1 cellular context compared by ENCODE assay signal in the genomic region with DNA sequence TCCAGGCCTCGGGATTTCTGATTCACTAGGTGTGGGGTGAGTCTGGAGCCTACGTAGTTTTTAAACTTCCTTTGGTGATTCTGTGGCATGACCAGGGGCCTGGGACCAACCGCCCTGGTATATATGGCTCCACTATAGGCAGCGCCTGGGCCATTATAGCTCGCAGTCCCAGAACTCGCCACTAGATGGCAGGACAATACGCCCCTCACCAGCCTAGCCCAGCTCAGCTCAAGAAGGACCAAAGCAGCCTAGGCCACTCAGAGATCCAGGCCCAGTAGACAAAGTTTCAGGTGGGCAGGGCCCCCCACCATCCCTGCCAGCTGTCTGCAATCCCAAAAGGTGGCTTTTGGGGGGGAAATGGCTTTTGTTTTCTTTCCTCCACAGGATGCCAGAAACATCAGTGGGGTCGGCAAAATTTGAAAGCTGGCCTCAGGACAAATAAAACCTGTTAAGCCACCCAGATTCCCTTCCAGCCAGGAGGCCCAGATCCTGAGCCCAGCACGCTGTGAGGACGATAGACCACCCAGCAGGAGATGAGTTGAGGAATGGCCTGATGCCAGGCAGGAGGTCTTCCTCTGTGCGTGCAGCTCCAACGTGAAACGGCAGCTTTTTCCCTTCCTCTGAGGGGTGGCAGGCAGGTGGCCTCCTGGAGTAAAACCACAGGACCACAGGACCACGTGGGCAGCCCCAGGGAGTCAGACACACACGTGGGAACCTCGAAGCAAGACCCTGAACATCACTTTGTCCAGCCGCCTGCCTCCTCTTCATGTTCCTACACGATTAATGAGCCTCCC.
TF ChIP-seq lines count a peak whose summit lies in the region.

No MANE protein-coding gene starts in this region.

TF ChIP-seq in H1, 55 proteins besides CTCF, POLR2A, EP300 and RAD21 (continued from another document):
- TF ChIP-seq, protein P1, sequence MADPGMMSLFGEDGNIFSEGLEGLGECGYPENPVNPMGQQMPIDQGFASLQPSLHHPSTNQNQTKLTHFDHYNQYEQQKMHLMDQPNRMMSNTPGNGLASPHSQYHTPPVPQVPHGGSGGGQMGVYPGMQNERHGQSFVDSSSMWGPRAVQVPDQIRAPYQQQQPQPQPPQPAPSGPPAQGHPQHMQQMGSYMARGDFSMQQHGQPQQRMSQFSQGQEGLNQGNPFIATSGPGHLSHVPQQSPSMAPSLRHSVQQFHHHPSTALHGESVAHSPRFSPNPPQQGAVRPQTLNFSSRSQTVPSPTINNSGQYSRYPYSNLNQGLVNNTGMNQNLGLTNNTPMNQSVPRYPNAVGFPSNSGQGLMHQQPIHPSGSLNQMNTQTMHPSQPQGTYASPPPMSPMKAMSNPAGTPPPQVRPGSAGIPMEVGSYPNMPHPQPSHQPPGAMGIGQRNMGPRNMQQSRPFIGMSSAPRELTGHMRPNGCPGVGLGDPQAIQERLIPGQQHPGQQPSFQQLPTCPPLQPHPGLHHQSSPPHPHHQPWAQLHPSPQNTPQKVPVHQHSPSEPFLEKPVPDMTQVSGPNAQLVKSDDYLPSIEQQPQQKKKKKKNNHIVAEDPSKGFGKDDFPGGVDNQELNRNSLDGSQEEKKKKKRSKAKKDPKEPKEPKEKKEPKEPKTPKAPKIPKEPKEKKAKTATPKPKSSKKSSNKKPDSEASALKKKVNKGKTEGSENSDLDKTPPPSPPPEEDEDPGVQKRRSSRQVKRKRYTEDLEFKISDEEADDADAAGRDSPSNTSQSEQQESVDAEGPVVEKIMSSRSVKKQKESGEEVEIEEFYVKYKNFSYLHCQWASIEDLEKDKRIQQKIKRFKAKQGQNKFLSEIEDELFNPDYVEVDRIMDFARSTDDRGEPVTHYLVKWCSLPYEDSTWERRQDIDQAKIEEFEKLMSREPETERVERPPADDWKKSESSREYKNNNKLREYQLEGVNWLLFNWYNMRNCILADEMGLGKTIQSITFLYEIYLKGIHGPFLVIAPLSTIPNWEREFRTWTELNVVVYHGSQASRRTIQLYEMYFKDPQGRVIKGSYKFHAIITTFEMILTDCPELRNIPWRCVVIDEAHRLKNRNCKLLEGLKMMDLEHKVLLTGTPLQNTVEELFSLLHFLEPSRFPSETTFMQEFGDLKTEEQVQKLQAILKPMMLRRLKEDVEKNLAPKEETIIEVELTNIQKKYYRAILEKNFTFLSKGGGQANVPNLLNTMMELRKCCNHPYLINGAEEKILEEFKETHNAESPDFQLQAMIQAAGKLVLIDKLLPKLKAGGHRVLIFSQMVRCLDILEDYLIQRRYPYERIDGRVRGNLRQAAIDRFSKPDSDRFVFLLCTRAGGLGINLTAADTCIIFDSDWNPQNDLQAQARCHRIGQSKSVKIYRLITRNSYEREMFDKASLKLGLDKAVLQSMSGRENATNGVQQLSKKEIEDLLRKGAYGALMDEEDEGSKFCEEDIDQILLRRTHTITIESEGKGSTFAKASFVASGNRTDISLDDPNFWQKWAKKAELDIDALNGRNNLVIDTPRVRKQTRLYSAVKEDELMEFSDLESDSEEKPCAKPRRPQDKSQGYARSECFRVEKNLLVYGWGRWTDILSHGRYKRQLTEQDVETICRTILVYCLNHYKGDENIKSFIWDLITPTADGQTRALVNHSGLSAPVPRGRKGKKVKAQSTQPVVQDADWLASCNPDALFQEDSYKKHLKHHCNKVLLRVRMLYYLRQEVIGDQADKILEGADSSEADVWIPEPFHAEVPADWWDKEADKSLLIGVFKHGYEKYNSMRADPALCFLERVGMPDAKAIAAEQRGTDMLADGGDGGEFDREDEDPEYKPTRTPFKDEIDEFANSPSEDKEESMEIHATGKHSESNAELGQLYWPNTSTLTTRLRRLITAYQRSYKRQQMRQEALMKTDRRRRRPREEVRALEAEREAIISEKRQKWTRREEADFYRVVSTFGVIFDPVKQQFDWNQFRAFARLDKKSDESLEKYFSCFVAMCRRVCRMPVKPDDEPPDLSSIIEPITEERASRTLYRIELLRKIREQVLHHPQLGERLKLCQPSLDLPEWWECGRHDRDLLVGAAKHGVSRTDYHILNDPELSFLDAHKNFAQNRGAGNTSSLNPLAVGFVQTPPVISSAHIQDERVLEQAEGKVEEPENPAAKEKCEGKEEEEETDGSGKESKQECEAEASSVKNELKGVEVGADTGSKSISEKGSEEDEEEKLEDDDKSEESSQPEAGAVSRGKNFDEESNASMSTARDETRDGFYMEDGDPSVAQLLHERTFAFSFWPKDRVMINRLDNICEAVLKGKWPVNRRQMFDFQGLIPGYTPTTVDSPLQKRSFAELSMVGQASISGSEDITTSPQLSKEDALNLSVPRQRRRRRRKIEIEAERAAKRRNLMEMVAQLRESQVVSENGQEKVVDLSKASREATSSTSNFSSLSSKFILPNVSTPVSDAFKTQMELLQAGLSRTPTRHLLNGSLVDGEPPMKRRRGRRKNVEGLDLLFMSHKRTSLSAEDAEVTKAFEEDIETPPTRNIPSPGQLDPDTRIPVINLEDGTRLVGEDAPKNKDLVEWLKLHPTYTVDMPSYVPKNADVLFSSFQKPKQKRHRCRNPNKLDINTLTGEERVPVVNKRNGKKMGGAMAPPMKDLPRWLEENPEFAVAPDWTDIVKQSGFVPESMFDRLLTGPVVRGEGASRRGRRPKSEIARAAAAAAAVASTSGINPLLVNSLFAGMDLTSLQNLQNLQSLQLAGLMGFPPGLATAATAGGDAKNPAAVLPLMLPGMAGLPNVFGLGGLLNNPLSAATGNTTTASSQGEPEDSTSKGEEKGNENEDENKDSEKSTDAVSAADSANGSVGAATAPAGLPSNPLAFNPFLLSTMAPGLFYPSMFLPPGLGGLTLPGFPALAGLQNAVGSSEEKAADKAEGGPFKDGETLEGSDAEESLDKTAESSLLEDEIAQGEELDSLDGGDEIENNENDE (IDR thresholded peaks at IDR 0.05; ENCODE audit: insufficient replicate concordance, low read length): no peak
- TF ChIP-seq CTBP2 (IDR thresholded peaks at IDR 0.05; ENCODE audit: borderline replicate concordance, insufficient read depth, insufficient read length, low read length) (no peak), HDAC2 (IDR thresholded peaks at IDR 0.05; ENCODE audit: borderline replicate concordance in 1 of 2, low read depth in 2 of 2, low read length in 2 of 2) (0 out of 4 replicates have a peak, but pooled peaks of 1 of the 2 experiments have one; percentile 23), TEAD4 (IDR thresholded peaks at IDR 0.05; ENCODE audit: low read depth, low read length) (0 out of 2 replicates have a peak, but pooled peaks have one; percentile 12), NANOG (IDR thresholded peaks at IDR 0.05; ENCODE audit: insufficient read depth, low read depth, low read length, poor library complexity, severe bottlenecking) (no peak), SIN3A (conservative IDR thresholded peaks at IDR 0.05 in 1 of 2, IDR thresholded peaks at IDR 0.05 in 1 of 2; ENCODE audit: low read depth in 1 of 2, low read length in 2 of 2) (0 out of 4 replicates have a peak, but pooled peaks of 1 of the 2 experiments have one; percentile 34), ZNF274 (IDR thresholded peaks at IDR 0.05; ENCODE audit: borderline replicate concordance, extremely low read depth, low read length) (no peak), SIX5 (IDR thresholded peaks at IDR 0.05; ENCODE audit: low read depth, low read length) (no peak), JUND (IDR thresholded peaks at IDR 0.05; ENCODE audit: low read length) (no peak), POLR2AphosphoS5 (IDR thresholded peaks at IDR 0.05; ENCODE audit: low read depth, low read length) (no peak), RNF2 (IDR thresholded peaks at IDR 0.05; ENCODE audit: borderline replicate concordance, low read depth, low read length, missing control alignments, poor library complexity, severe bottlenecking) (no peak), YY1 (IDR thresholded peaks at IDR 0.05; ENCODE audit: low read depth, low read length) (peak; percentile 76; the same call in 1 of the 2 replicates)
- TF ChIP-seq, protein P2, sequence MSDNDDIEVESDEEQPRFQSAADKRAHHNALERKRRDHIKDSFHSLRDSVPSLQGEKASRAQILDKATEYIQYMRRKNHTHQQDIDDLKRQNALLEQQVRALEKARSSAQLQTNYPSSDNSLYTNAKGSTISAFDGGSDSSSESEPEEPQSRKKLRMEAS (IDR thresholded peaks at IDR 0.05): peak; percentile 44
- TF ChIP-seq, protein P3, sequence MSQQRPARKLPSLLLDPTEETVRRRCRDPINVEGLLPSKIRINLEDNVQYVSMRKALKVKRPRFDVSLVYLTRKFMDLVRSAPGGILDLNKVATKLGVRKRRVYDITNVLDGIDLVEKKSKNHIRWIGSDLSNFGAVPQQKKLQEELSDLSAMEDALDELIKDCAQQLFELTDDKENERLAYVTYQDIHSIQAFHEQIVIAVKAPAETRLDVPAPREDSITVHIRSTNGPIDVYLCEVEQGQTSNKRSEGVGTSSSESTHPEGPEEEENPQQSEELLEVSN (IDR thresholded peaks at IDR 0.05): peak; percentile 64
